In genomic region chr6:13662651-13663334, GRCh38 we compare ENCODE assay signal across 1 cellular context.
TF ChIP-seq lines count a peak whose summit lies in the region.

No MANE protein-coding gene starts in this region.

TF ChIP-seq in HepG2, 621 proteins besides CTCF, POLR2A, EP300 and RAD21:
- no peak for TF ChIP-seq ZSCAN30 (CRISPR knock-in tag; IDR thresholded peaks at IDR 0.05)
- no peak for TF ChIP-seq MTERF4 (CRISPR knock-in tag; IDR thresholded peaks at IDR 0.05)
- TF ChIP-seq ZNF17 (CRISPR knock-in tag; IDR thresholded peaks at IDR 0.05), result no peak
- no peak for TF ChIP-seq TCF7 (IDR thresholded peaks at IDR 0.05; ENCODE audit: low read depth)
- no peak for TF ChIP-seq ZNF121 (CRISPR knock-in tag; IDR thresholded peaks at IDR 0.05)
- no peak for TF ChIP-seq CSRNP2 (CRISPR knock-in tag; conservative IDR thresholded peaks at IDR 0.05; ENCODE audit: low read depth)
- no peak for TF ChIP-seq HOXA9 (CRISPR knock-in tag; IDR thresholded peaks at IDR 0.05; ENCODE audit: borderline replicate concordance)
- TF ChIP-seq NCOA1 (CRISPR knock-in tag; IDR thresholded peaks at IDR 0.05), result no peak
- no peak for TF ChIP-seq TGIF2 (CRISPR knock-in tag; IDR thresholded peaks at IDR 0.05)
